In genomic region chr12:74626397-74626796, GRCh38 we compare ENCODE assay signal across 15 cellular contexts.
DNase-seq lines count a peak whose midpoint lies in the region; ATAC-seq and TF ChIP-seq lines count a peak whose summit lies in the region.
"Had no signal": no experiment of that assay in that cellular context is flagged by ENCODE, and none has a peak within 500 bp of the region (broad histone marks: within the 10 kb centered on the region; RNA-seq: fewer than 3 reads in every experiment).

No MANE protein-coding gene starts in this region.

- TF ChIP-seq CTCF in GM12865 (IDR thresholded peaks at IDR 0.05; ENCODE audit: insufficient read depth, low read depth, low read length, missing control alignments) (no peak), GM10266 (IDR thresholded peaks at IDR 0.05; ENCODE audit: control insufficient read depth, insufficient read depth, low read depth, missing control alignments) (no peak)

- H3K4me3 ChIP-seq in GM12865 (ENCODE audit: low read depth, low read length): no peak overlapping the region
- H3K4me3 ChIP-seq: right lobe of liver, upper lobe of left lung had no signal

- DNase-seq in GM12865 (ENCODE audit: low read depth) (peak; percentile 11), mucosa of gallbladder (ENCODE audit: low spot score) (no peak), GM10266 (ENCODE audit: extremely low spot score) (no peak), SKM-1 treated with dmso at 0.1 percent for 144 hours (lab: John Stamatoyannopoulos, UW; ENCODE audit: unreplicated experiment) (no peak)
- DNase-seq: activated naive CD4-positive, alpha-beta T cell; NCI-H1092; right lobe of liver; stimulated activated CD4-positive, alpha-beta T cell treated with anti-CD3 and anti-CD28 coated beads, Interleukin-4, amount 100 ng/mL, for 1 hour; upper lobe of left lung; WERI-Rb-1 had no signal

- ATAC-seq in GM21367 (IDR thresholded peaks at IDR 0.05; ENCODE audit: unreplicated experiment) (peak; percentile 87), HG02938 (IDR thresholded peaks at IDR 0.05; ENCODE audit: unreplicated experiment) (peak; percentile 74), HG03460 (IDR thresholded peaks at IDR 0.05; ENCODE audit: unreplicated experiment) (peak; percentile 76)
- no peak for ATAC-seq in activated CD4-positive, CD25-positive, alpha-beta regulatory T cell treated with anti-CD3 and anti-CD28 coated beads, Interleukin-2, amount 50 U/mL, for 24 hours
- ATAC-seq: esophagus mucosa, right lobe of liver had no signal

Comparison
In these comparisons a context has a peak if more than half of its experiments do, and no peak if none do; other contexts are left out.
1. ATAC-seq: peak in GM21367 (single experiment), HG02938 (single experiment) and HG03460 (single experiment); none in activated CD4-positive, CD25-positive, alpha-beta regulatory T cell treated with anti-CD3 and anti-CD28 coated beads, Interleukin-2, amount 50 U/mL, for 24 hours (0 of 2).